ENCODE assay signal across 13 cellular contexts in the genomic region with DNA sequence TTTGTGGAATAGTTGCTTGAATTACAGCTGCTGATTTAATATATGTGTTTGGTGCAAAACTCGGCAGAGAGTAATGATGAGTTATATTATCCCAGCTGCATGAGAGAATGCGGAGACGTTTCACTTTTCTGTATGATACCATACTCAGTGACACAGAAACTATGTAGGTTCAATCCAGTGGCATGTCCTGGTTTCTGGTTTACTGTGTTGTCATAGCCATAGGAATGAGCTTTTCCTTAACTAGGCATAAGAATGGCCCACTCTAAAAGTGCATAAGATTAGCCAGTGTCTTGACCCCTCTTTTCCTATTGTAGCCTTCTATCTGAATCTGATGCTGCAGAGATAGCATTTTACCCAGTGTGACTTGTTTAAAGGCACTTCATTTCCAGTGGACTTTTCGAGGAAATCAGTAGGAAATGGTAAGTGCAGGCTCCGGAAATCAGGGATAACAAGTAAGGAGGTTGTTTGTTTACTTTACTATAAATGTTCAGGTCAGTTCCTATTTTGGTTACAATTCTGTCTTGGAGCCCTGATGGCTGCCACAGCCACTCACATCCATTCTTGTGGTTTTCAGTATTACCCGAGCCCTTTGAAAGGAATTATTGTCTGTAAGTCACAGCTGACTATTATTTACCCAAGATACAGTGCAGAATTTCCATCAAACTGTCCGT.
DNase-seq lines count a peak whose midpoint lies in the region; TF ChIP-seq lines count a peak whose summit lies in the region.
"Had no signal": no experiment of that assay in that cellular context is flagged by ENCODE, and none has a peak within 500 bp of the region (broad histone marks: within the 10 kb centered on the region; RNA-seq: fewer than 3 reads in every experiment).

No MANE protein-coding gene starts in this region.

- no peak overlapping the region for H3K4me3 ChIP-seq in suprapubic skin

- no peak for TF ChIP-seq POLR2A in suprapubic skin (IDR thresholded peaks at IDR 0.05)

- DNase-seq in DMS 273 (lab: John Stamatoyannopoulos, UW; ENCODE audit: unreplicated experiment) (peak; percentile 30), DMS 273 treated with DMSO at 0.1 percent for 48 hours (lab: John Stamatoyannopoulos, UW) (no peak), left kidney (ENCODE audit: low read depth, low spot score) (peak; percentile 22), superior temporal gyrus (ENCODE audit: extremely low spot score) (peak; percentile 77), activated T-cell treated with anti-CD3 and anti-CD28 coated beads for 4 hours (no peak), NCI-H82 treated with DMSO at 0.1 percent for 48 hours (lab: John Stamatoyannopoulos, UW; ENCODE audit: unreplicated experiment) (no peak), suprapubic skin (ENCODE audit: low spot score in 2 of 2) (no peak)
- DNase-seq: activated T-cell treated with anti-CD3 and anti-CD28 coated beads, Interleukin-2, amount 50 U/mL, for 4 hours; NCI-H774; right cardiac atrium; T1000 had no signal

- TF ChIP-seq EP300 in suprapubic skin (IDR thresholded peaks at IDR 0.05): no peak

- H3K27ac ChIP-seq in angular gyrus (ENCODE audit: low read depth, low read length) (peak overlapping the region; percentile 76), suprapubic skin (no peak overlapping the region)
- H3K27ac ChIP-seq: 22Rv1 had no signal

- H3K4me1 ChIP-seq in suprapubic skin: no peaks in the 10 kb centered on the region

- H3K36me3 ChIP-seq in suprapubic skin: no peaks in the 10 kb centered on the region

- no peaks in the 10 kb centered on the region for H3K9me3 ChIP-seq in suprapubic skin

- WGBS in suprapubic skin: 42% methylated on average over 7 of the region's 7 CpGs

- H3K27me3 ChIP-seq in suprapubic skin: no peaks in the 10 kb centered on the region

- no peak for TF ChIP-seq CTCF in suprapubic skin (IDR thresholded peaks at IDR 0.05)

Comparison
In these comparisons a context has a peak if more than half of its experiments do, and no peak if none do; other contexts are left out.
1. DNase-seq: peak in DMS 273 (single experiment), left kidney (single experiment) and superior temporal gyrus (single experiment); none in DMS 273 treated with DMSO at 0.1 percent for 48 hours (single experiment), activated T-cell treated with anti-CD3 and anti-CD28 coated beads for 4 hours (single experiment), NCI-H82 treated with DMSO at 0.1 percent for 48 hours (single experiment) and suprapubic skin (0 of 2).